In the genomic region with DNA sequence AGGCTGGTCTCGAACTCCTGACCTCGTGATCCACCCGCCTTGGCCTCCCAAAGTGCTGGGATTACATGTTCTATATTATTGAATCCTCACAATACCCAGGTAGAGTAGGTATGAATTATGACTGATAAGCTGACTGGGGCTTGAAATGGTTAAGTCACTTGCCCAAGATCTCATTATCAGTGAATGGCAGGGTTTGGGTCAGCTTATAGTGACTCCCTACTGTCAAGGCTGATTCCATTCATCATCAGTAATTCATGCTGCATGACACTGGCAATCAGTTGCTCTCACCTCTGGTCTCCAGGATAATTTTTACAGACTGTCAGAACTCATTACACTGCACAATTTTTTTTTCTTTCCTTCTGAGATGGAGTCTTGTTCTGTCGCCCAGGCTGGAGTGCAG, we compare ENCODE assay signal across 28 cellular contexts.
"Had no signal": no experiment of that assay in that cellular context is flagged by ENCODE, and none has a peak within 500 bp of the region (broad histone marks: within the 10 kb centered on the region; RNA-seq: fewer than 3 reads in every experiment).

No MANE protein-coding gene starts in this region.

- H3K4me1 ChIP-seq: Peyer's patch had no signal

- H3K4me3 ChIP-seq: adrenal gland, MG63, Peyer's patch had no signal

- H3K9me3 ChIP-seq: adrenal gland, MG63, Peyer's patch had no signal

- DNase-seq: activated CD4-positive, alpha-beta T cell treated with anti-CD3 and anti-CD28 coated beads, Interleukin-2, amount 10 ng/mL, durations not matched to agents 24 days and 14 days; activated CD4-positive, alpha-beta T cell treated with anti-CD3 and anti-CD28 coated beads, Interleukin-2, amount 50 U/mL, for 4 hours; activated CD8-positive, alpha-beta T cell treated with anti-CD3 and anti-CD28 coated beads for 36 hours; activated gamma-delta T cell treated with Interleukin-2 at 50 U/mL for 16 hours; activated naive CD4-positive, alpha-beta T cell treated with anti-CD3 and anti-CD28 coated beads for 36 hours; activated T-cell treated with anti-CD3 and anti-CD28 coated beads, Interleukin-2, amount 50 U/mL, for 1 hour; adrenal gland; anterior cingulate cortex; central memory CD4-positive, alpha-beta T cell; Kasumi-1; KG1; MG63; NCI-H1048; NCI-H1105 treated with DMSO at 0.1 percent for 48 hours; NCI-H1436; NCI-H1694; NCI-H1930; NCI-H446; NCI-H510A treated with DMSO at 0.1 percent for 48 hours; NCI-H526 treated with DMSO at 0.1 percent for 48 hours; NCI-H774; PC-3; Peyer's patch; SW 1271; T-helper 1 cell; T-helper 2 cell; T-helper 9 cell had no signal

- H3K27me3 ChIP-seq: adrenal gland, MG63, Peyer's patch had no signal

- H3K27ac ChIP-seq: adrenal gland, Peyer's patch, RWPE1 had no signal

- H3K36me3 ChIP-seq: adrenal gland, MG63 had no signal
